ENCODE assay signal across 8 cellular contexts in genomic region chr5:172833691-172834569, GRCh38. TPM values are rescaled to one million over a fixed set of nuclear protein-coding genes. Genes with fewer than 3 reads are reported as not detected.
A peak's percentile ranks its signal among the peaks of the same experiment; 100 is the strongest.
DNase-seq lines count a peak whose midpoint lies in the region; ATAC-seq and TF ChIP-seq lines count a peak whose summit lies in the region.

A gene with protein sequence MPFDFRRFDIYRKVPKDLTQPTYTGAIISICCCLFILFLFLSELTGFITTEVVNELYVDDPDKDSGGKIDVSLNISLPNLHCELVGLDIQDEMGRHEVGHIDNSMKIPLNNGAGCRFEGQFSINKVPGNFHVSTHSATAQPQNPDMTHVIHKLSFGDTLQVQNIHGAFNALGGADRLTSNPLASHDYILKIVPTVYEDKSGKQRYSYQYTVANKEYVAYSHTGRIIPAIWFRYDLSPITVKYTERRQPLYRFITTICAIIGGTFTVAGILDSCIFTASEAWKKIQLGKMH (plus strand): TSS chr5:172834251. CDS start chr5:172834414, 163 bp downstream.

- peaks cover 43% of the 10 kb centered on the region for H3K79me2 ChIP-seq in KMS-11 (ENCODE audit: insufficient read depth, low read depth)

- no peaks in the 10 kb centered on the region for H3K9me3 ChIP-seq in tibial nerve

- POLR2A ChIA-PET in activated naive CD8-positive, alpha-beta T cell treated with anti-CD3 and anti-CD28 coated beads, Interleukin-2, amount 10 ng/mL, durations not matched to agents 7 days and 5 days (lab: Charles Lee) = interaction anchor here (1.4 to 4.5 kb wide), 2 partner anchors 62 to 646 kb away, joined by 3 to 40 read pairs; partner anchors contain the start of genes DUSP1 and STK10

- H3K4me3 Mint-ChIP-seq in activated naive CD8-positive, alpha-beta T cell treated with anti-CD3 and anti-CD28 coated beads, Interleukin-2, amount 10 ng/mL, durations not matched to agents 7 days and 5 days = peak within 1 kb of the TSS; percentile 89
- H3K4me3 Mint-ChIP-seq in osteocyte (ENCODE audit: unreplicated experiment) = peak within 1 kb of the TSS; percentile 82

- no peaks in the 10 kb centered on the region for H3K36me3 ChIP-seq in KMS-11 (ENCODE audit: insufficient read depth)
- no peaks in the 10 kb centered on the region for H3K36me3 ChIP-seq in tibial nerve

- H2AFZ ChIP-seq in KMS-11 (ENCODE audit: low read depth) = peak within 1 kb of the TSS; percentile 49; the same call in 1 of the 2 replicates

- H3K27ac ChIP-seq in KMS-11 (peak within 1 kb of the TSS; percentile 84), tibial nerve (peak within 1 kb of the TSS; percentile 85 to 93 (median 88))

- H3K4me3 ChIP-seq in KMS-11 (IDR thresholded peaks at IDR 0.05; ENCODE audit: insufficient read depth, low read depth, low read length) (no peak within 1 kb of the TSS), tibial nerve (peak within 1 kb of the TSS; percentile 92 to 97 (median 96))

- WGBS in tibial nerve, 2 donors = 2 to 3% methylated on average over 41 to 55 of the region's 66 CpGs

- intact Hi-C loops in Right ventricle myocardium inferior (cut with DNase I) = loop anchor here (2.0 to 10.0 kb wide), 4 partner anchors 27 to 119 kb away; partner anchors contain the start of gene DUSP1

- peak; percentile 81 for DNase-seq in ELF-1 (ENCODE audit: low read depth, low spot score)
- peak; percentile 61 to 81 for DNase-seq in SW 1271 (lab: John Stamatoyannopoulos, UW)
- DNase-seq in activated naive CD8-positive, alpha-beta T cell treated with anti-CD3 and anti-CD28 coated beads, Interleukin-2, amount 10 ng/mL, durations not matched to agents 7 days and 5 days = peak; percentile 84
- DNase-seq in Right ventricle myocardium inferior (ENCODE audit: missing footprints) = peak; percentile 95
- peak; percentile 91 for DNase-seq in osteocyte (ENCODE audit: extremely low spot score, unreplicated experiment)
- peak; percentile 66 to 74 for DNase-seq in tibial nerve (ENCODE audit: low spot score in 2 of 2)

- TF ChIP-seq EP300 in tibial nerve (IDR thresholded peaks at IDR 0.05) = peak in 1 of 2 donors; percentile 70

- H3K36me3 Mint-ChIP-seq in activated naive CD8-positive, alpha-beta T cell treated with anti-CD3 and anti-CD28 coated beads, Interleukin-2, amount 10 ng/mL, durations not matched to agents 7 days and 5 days = peaks cover 2% of the 10 kb centered on the region
- H3K36me3 Mint-ChIP-seq in osteocyte (ENCODE audit: unreplicated experiment) = no peaks in the 10 kb centered on the region

- H3K27me3 ChIP-seq in KMS-11 (ENCODE audit: insufficient read depth, low read depth) = no peaks in the 10 kb centered on the region
- no peaks in the 10 kb centered on the region for H3K27me3 ChIP-seq in tibial nerve

- ATAC-seq in GM21737 (IDR thresholded peaks at IDR 0.05; ENCODE audit: unreplicated experiment) (peak; percentile 75), Right ventricle myocardium inferior (peak; percentile 94)
- ATAC-seq in activated naive CD8-positive, alpha-beta T cell treated with anti-CD3 and anti-CD28 coated beads, Interleukin-2, amount 10 ng/mL, durations not matched to agents 7 days and 5 days (ENCODE audit: low read depth) = peak; percentile 85

- H3K9ac ChIP-seq in KMS-11 = peak within 1 kb of the TSS; percentile 55

- H3K9me3 Mint-ChIP-seq in activated naive CD8-positive, alpha-beta T cell treated with anti-CD3 and anti-CD28 coated beads, Interleukin-2, amount 10 ng/mL, durations not matched to agents 7 days and 5 days = no peaks in the 10 kb centered on the region
- no peaks in the 10 kb centered on the region for H3K9me3 Mint-ChIP-seq in osteocyte (ENCODE audit: unreplicated experiment)

- TF ChIP-seq CTCF in KMS-11 (conservative IDR thresholded peaks at IDR 0.05; ENCODE audit: low read depth, low read length) = no peak
- TF ChIP-seq CTCF in osteocyte (IDR thresholded peaks at IDR 0.05) = no peak
- TF ChIP-seq CTCF in tibial nerve (IDR thresholded peaks at IDR 0.05) = peak in 1 of 5 experiments; percentile 7

- H3K27me3 Mint-ChIP-seq in activated naive CD8-positive, alpha-beta T cell treated with anti-CD3 and anti-CD28 coated beads, Interleukin-2, amount 10 ng/mL, durations not matched to agents 7 days and 5 days = no peaks in the 10 kb centered on the region
- no peaks in the 10 kb centered on the region for H3K27me3 Mint-ChIP-seq in osteocyte (ENCODE audit: unreplicated experiment)

- H3K4me1 ChIP-seq in KMS-11 (ENCODE audit: low read depth, poor library complexity, severe bottlenecking) (peaks cover 28% of the 10 kb centered on the region), tibial nerve (peaks cover 0 to 46% (median 27%) of the 10 kb centered on the region in 4 donors)

- peaks cover 36% of the 10 kb centered on the region for H3K4me1 Mint-ChIP-seq in activated naive CD8-positive, alpha-beta T cell treated with anti-CD3 and anti-CD28 coated beads, Interleukin-2, amount 10 ng/mL, durations not matched to agents 7 days and 5 days
- peaks cover 38% of the 10 kb centered on the region for H3K4me1 Mint-ChIP-seq in osteocyte (ENCODE audit: unreplicated experiment)

- no peaks in the 10 kb centered on the region for H4K20me1 ChIP-seq in KMS-11 (ENCODE audit: insufficient read depth)

- peak within 1 kb of the TSS; percentile 94 for H3K4me2 ChIP-seq in KMS-11

- peak within 1 kb of the TSS; percentile 82 for H3K27ac Mint-ChIP-seq in activated naive CD8-positive, alpha-beta T cell treated with anti-CD3 and anti-CD28 coated beads, Interleukin-2, amount 10 ng/mL, durations not matched to agents 7 days and 5 days
- peak within 1 kb of the TSS; percentile 74 for H3K27ac Mint-ChIP-seq in osteocyte (ENCODE audit: unreplicated experiment)

- peak; percentile 19 to 68 for TF ChIP-seq POLR2A in tibial nerve (IDR thresholded peaks at IDR 0.05)

RNA-seq across cellular contexts. Expression of the gene that starts here (rescaled TPM):
- 10 to 100 TPM; 59.5 to 63.2 TPM for total RNA-seq in activated naive CD8-positive, alpha-beta T cell treated with anti-CD3 and anti-CD28 coated beads, Interleukin-2, amount 10 ng/mL, durations not matched to agents 7 days and 5 days
- total RNA-seq in Right ventricle myocardium inferior (74.8 TPM), osteocyte (174 and 175 TPM in 2 replicates), tibial nerve (100 to 1,000 TPM in 2 of 4 donors, 10 to 100 TPM in 2; 60.9 to 123 (median 99.3) TPM)
